8 cellular contexts compared by ENCODE assay signal in genomic region chr3:126081618-126082333, GRCh38. TPM values are rescaled to one million over a fixed set of nuclear protein-coding genes. Genes with fewer than 3 reads are reported as not detected.
DNase-seq lines count a peak whose midpoint lies in the region; ATAC-seq and TF ChIP-seq lines count a peak whose summit lies in the region.

No MANE protein-coding gene starts in this region.

- H3F3A ChIP-seq in SK-N-SH (replicated peaks; ENCODE audit: insufficient read depth) = no peaks in the 10 kb centered on the region
- H3F3A ChIP-seq in neural progenitor cell (ENCODE audit: low read depth) = peaks cover 11% of the 10 kb centered on the region

- TF ChIP-seq EP300 in SK-N-SH (IDR thresholded peaks at IDR 0.05; ENCODE audit: borderline replicate concordance in 1 of 2, low read depth in 1 of 2, low read length in 1 of 2) = no peak

- H3K4me2 ChIP-seq in SK-N-SH (no peak overlapping the region), neural progenitor cell (no peak overlapping the region)

- no peaks in the 10 kb centered on the region for H3K9me2 ChIP-seq in SK-N-SH

- peak overlapping the region; percentile 46 for H3K4me3 Mint-ChIP-seq in neural progenitor cell

- no peak overlapping the region for H3K27ac ChIP-seq in SK-N-SH (ENCODE audit: low read depth in 2 of 2, low read length in 1 of 2)
- no peak overlapping the region for H3K27ac ChIP-seq in neural progenitor cell

- H3K79me2 ChIP-seq in SK-N-SH (ENCODE audit: insufficient read depth) (peaks cover 7% of the 10 kb centered on the region; the same call in 1 of the 2 replicates), neural progenitor cell (ENCODE audit: low read depth) (peaks cover 6% of the 10 kb centered on the region)

- H3K36me3 ChIP-seq in SK-N-SH (replicated peaks in 1 of 2; ENCODE audit: control insufficient read depth in 1 of 2, insufficient read depth in 2 of 2, low read length in 1 of 2) = peaks cover 0 to 5% of the 10 kb centered on the region in 2 experiments
- H3K36me3 ChIP-seq in neural progenitor cell = no peaks in the 10 kb centered on the region

- peaks cover 3% of the 10 kb centered on the region for H3K27me3 Mint-ChIP-seq in neural progenitor cell (ENCODE audit: insufficient read depth, low read depth)

- H3K36me3 Mint-ChIP-seq in neural progenitor cell = peaks cover 12% of the 10 kb centered on the region

- H4K20me1 ChIP-seq in SK-N-SH (ENCODE audit: insufficient read depth) = no peaks in the 10 kb centered on the region
- H4K20me1 ChIP-seq in neural progenitor cell (ENCODE audit: low read depth) = no peaks in the 10 kb centered on the region

- H3K27me3 ChIP-seq in SK-N-SH (ENCODE audit: insufficient read depth) (no peaks in the 10 kb centered on the region), neural progenitor cell (no peaks in the 10 kb centered on the region)

- POLR2A ChIA-PET in SK-N-SH (lab: Yijun Ruan, JAX) = no interaction called here

- peaks cover 25% of the 10 kb centered on the region for H3K9me3 Mint-ChIP-seq in neural progenitor cell

- TF ChIP-seq CTCF in SK-N-SH (IDR thresholded peaks at IDR 0.05) = peak; percentile 43; the same call in 1 of the 2 replicates
- no peak for TF ChIP-seq CTCF in NB4 (IDR thresholded peaks at IDR 0.05; ENCODE audit: low read depth, low read length)
- TF ChIP-seq CTCF in neural progenitor cell (IDR thresholded peaks at IDR 0.05) = peak; percentile 32

- H3K4me3 ChIP-seq in SK-N-SH (ENCODE audit: low read depth in 2 of 2, low read length in 1 of 2) = no peak overlapping the region; a peak in 1 of 4 replicates
- no peak overlapping the region for H3K4me3 ChIP-seq in NB4 (ENCODE audit: low read depth, low read length)
- no peak overlapping the region for H3K4me3 ChIP-seq in neural progenitor cell

- TF ChIP-seq RAD21 in SK-N-SH (IDR thresholded peaks at IDR 0.05; ENCODE audit: low read length) = no peak

- H3K9ac ChIP-seq in SK-N-SH = no peak overlapping the region
- H3K9ac ChIP-seq in neural progenitor cell = no peak overlapping the region

- H3K9me3 ChIP-seq in SK-N-SH (0 out of 2 replicates have a peak, but pooled peaks cover 6% of the 10 kb centered on the region), neural progenitor cell (ENCODE audit: low read depth) (peaks cover 8% of the 10 kb centered on the region)

- H3K4me1 ChIP-seq in SK-N-SH (ENCODE audit: control insufficient read depth in 1 of 2, insufficient read depth in 2 of 2, low read depth in 1 of 2, low read length in 1 of 2) = peaks cover 0 to 15% of the 10 kb centered on the region in 2 experiments; a peak in 2 of 4 replicates
- no peaks in the 10 kb centered on the region for H3K4me1 ChIP-seq in neural progenitor cell

- TF ChIP-seq POLR2A in NB4 (IDR thresholded peaks at IDR 0.05; ENCODE audit: extremely low read depth, insufficient read length) = no peak

- peaks cover 7% of the 10 kb centered on the region for H3K4me1 Mint-ChIP-seq in neural progenitor cell

- CTCF ChIA-PET in SK-N-SH (lab: Yijun Ruan, JAX) = interaction anchor here (0.7 kb wide), 1 partner anchor 53 kb away, joined by 3 read pairs; no protein-coding TSS in a partner anchor

- 81% methylated on average over 7 of the region's 9 CpGs for WGBS in SK-N-SH (ENCODE audit: low lambda C conversion rate)

- DNase-seq in SK-N-SH (peak; percentile 50), NB4 (ENCODE audit: low read depth) (peak; percentile 28), cerebellar cortex (ENCODE audit: low spot score) (peak; percentile 71), neural progenitor cell (ENCODE audit: low spot score) (no peak)

- ATAC-seq in SK-N-SH treated with all-trans-retinoic acid at 6 μM for 48 hours (no peak; the same call in 2 of the 3 replicates), GM21515 (IDR thresholded peaks at IDR 0.05; ENCODE audit: unreplicated experiment) (no peak), HG03432 (IDR thresholded peaks at IDR 0.05; ENCODE audit: unreplicated experiment) (no peak), GM21528 (IDR thresholded peaks at IDR 0.05; ENCODE audit: low FRiP score, unreplicated experiment) (no peak)

- H2AFZ ChIP-seq in SK-N-SH (ENCODE audit: low read depth) (no peak overlapping the region), neural progenitor cell (replicated peaks) (no peak overlapping the region)

- H3K27ac Mint-ChIP-seq in neural progenitor cell = no peak overlapping the region

TF ChIP-seq in SK-N-SH, 30 proteins besides CTCF, POLR2A, EP300 and RAD21 (continues in another document):
- TF ChIP-seq RXRA (IDR thresholded peaks at IDR 0.05; ENCODE audit: borderline replicate concordance, low read depth) (no peak), JUND (IDR thresholded peaks at IDR 0.05) (no peak), PBX3 (IDR thresholded peaks at IDR 0.05) (no peak), REST (IDR thresholded peaks at IDR 0.05; ENCODE audit: low read depth, low read length) (no peak)

TF ChIP-seq in SK-N-SH treated with all-trans-retinoic acid at 6 μM for 48 hours, 23 proteins besides CTCF, POLR2A, EP300 and RAD21:
- no peak for TF ChIP-seq ISL1 (CRISPR knock-in tag; IDR thresholded peaks at IDR 0.05)
- TF ChIP-seq ZNF70 (CRISPR knock-in tag; IDR thresholded peaks at IDR 0.05) = no peak
- no peak for TF ChIP-seq PPARA (CRISPR knock-in tag; IDR thresholded peaks at IDR 0.05; ENCODE audit: borderline replicate concordance)
- TF ChIP-seq TSHZ2 (CRISPR knock-in tag; IDR thresholded peaks at IDR 0.05) = no peak
- no peak for TF ChIP-seq TOX (CRISPR knock-in tag; IDR thresholded peaks at IDR 0.05; ENCODE audit: borderline replicate concordance)
- no peak for TF ChIP-seq ZNF565 (CRISPR knock-in tag; conservative IDR thresholded peaks at IDR 0.05; ENCODE audit: low read depth)
- no peak for TF ChIP-seq GLIS3 (CRISPR knock-in tag; IDR thresholded peaks at IDR 0.05)
- no peak for TF ChIP-seq OSR1 (CRISPR knock-in tag; IDR thresholded peaks at IDR 0.05)
- TF ChIP-seq ZNF8 (CRISPR knock-in tag; IDR thresholded peaks at IDR 0.05) = no peak
- no peak for TF ChIP-seq CSRNP3 (CRISPR knock-in tag; IDR thresholded peaks at IDR 0.05)

RNA-seq across cellular contexts. Expression of gene SLC41A3, which starts 2.1 kb away (rescaled TPM):
- polyA plus RNA-seq in SK-N-SH (2012; rRNA removed) = 53.4 and 58.4 TPM in 2 replicates
- 29.9 and 39.4 TPM in 2 replicates for polyA plus RNA-seq in SK-N-SH (2012; cell fraction: cytosol; rRNA removed)
- 72.6 and 102 TPM in 2 replicates for polyA plus RNA-seq in SK-N-SH (2012; cell fraction: nucleus; rRNA removed)
- total RNA-seq in neural progenitor cell (ENCODE audit: low replicate concordance) = 24.9 and 52.3 TPM in 2 replicates
